Comparison of ENCODE assay signal across 11 cellular contexts in genomic region chr2:9417725-9418124, GRCh38.
"Had no signal": no experiment of that assay in that cellular context is flagged by ENCODE, and none has a peak within 500 bp of the region (broad histone marks: within the 10 kb centered on the region; RNA-seq: fewer than 3 reads in every experiment).

No MANE protein-coding gene starts in this region.

- DNase-seq: activated B cell treated with CpG ODN at 0.5 μM for 24 hours; activated CD4-positive, alpha-beta T cell treated with anti-CD3 and anti-CD28 coated beads, Interleukin-2, amount 10 ng/mL, durations not matched to agents 7 days and 5 days; activated CD8-positive, alpha-beta memory T cell treated with anti-CD3 and anti-CD28 coated beads, Interleukin-2, amount 50 U/mL, for 48 hours; activated naive CD4-positive, alpha-beta T cell treated with Interleukin-2 at 50 U/mL for 16 hours; caudate nucleus; effector CD8-positive, alpha-beta T cell; spleen; stimulated activated CD4-positive, alpha-beta T cell treated with anti-CD3 and anti-CD28 coated beads, Interleukin-1b, Interleukin-23, amount 100 ng/mL, for 48 hours had no signal

- ATAC-seq: sciatic nerve had no signal

- H3K4me3 Mint-ChIP-seq: activated B cell treated with CpG ODN at 0.5 μM for 24 hours; activated CD4-positive, alpha-beta T cell treated with anti-CD3 and anti-CD28 coated beads, Interleukin-2, amount 10 ng/mL, durations not matched to agents 7 days and 5 days; mesothelial cell of epicardium had no signal

- H3K9me3 Mint-ChIP-seq: activated B cell treated with CpG ODN at 0.5 μM for 24 hours; activated CD4-positive, alpha-beta T cell treated with anti-CD3 and anti-CD28 coated beads, Interleukin-2, amount 10 ng/mL, durations not matched to agents 7 days and 5 days; mesothelial cell of epicardium; neural crest cell had no signal

- H3K27ac Mint-ChIP-seq: activated B cell treated with CpG ODN at 0.5 μM for 24 hours; activated CD4-positive, alpha-beta T cell treated with anti-CD3 and anti-CD28 coated beads, Interleukin-2, amount 10 ng/mL, durations not matched to agents 7 days and 5 days; mesothelial cell of epicardium had no signal

- H3K27me3 Mint-ChIP-seq: activated B cell treated with CpG ODN at 0.5 μM for 24 hours; activated CD4-positive, alpha-beta T cell treated with anti-CD3 and anti-CD28 coated beads, Interleukin-2, amount 10 ng/mL, durations not matched to agents 7 days and 5 days had no signal
